8 cellular contexts compared by ENCODE assay signal in genomic region chrX:36867143-36867542, GRCh38.
A peak's percentile ranks its signal among the peaks of the same experiment; 100 is the strongest.
DNase-seq lines count a peak whose midpoint lies in the region; ATAC-seq, FAIRE-seq and TF ChIP-seq lines count a peak whose summit lies in the region.

No MANE protein-coding gene starts in this region.

- H4K20me1 ChIP-seq in MM.1S (ENCODE audit: insufficient read depth, low read length): no peaks in the 10 kb centered on the region

- H3K9ac ChIP-seq in MM.1S (ENCODE audit: low read length): no peak overlapping the region

- H3K9me2 ChIP-seq in MM.1S (replicated peaks; ENCODE audit: insufficient read depth, low read length): no peaks in the 10 kb centered on the region

- H3K4me3 ChIP-seq in MM.1S (ENCODE audit: low read length): no peak overlapping the region
- no peak overlapping the region for H3K4me3 ChIP-seq in lung
- H3K4me3 ChIP-seq in MG63: no peak overlapping the region

- H3K79me2 ChIP-seq in MM.1S (ENCODE audit: low read length): no peaks in the 10 kb centered on the region

- peak; percentile 13 for DNase-seq in AG08396 (ENCODE audit: low spot score)
- no peak for DNase-seq in GM12891 (ENCODE audit: insufficient read length, low spot score)
- peak; percentile 32 for DNase-seq in MM.1S
- peak; percentile 42 for DNase-seq in astrocyte of the hippocampus (ENCODE audit: low read depth, low spot score)
- no peak for DNase-seq in lung (ENCODE audit: low spot score)
- DNase-seq in activated effector memory CD4-positive, alpha-beta T cell treated with anti-CD3 and anti-CD28 coated beads, Interleukin-2, amount 50 U/mL, for 16 hours: no peak
- DNase-seq in MG63: no peak

- H3K27me3 ChIP-seq in MM.1S (replicated peaks; ENCODE audit: insufficient read depth, low read length) (no peaks in the 10 kb centered on the region), lung (ENCODE audit: control insufficient read depth, insufficient read depth) (no peaks in the 10 kb centered on the region), MG63 (no peaks in the 10 kb centered on the region)

- ATAC-seq in lung (ENCODE audit: insufficient read depth, low FRiP score): no peak
- ATAC-seq in esophagus mucosa: no peak

- H2AFZ ChIP-seq in MM.1S (ENCODE audit: low read length): no peak overlapping the region

- 17 to 18% methylated on average over 3 of the region's 3 CpGs for WGBS in lung, 2 donors

- H3K4me2 ChIP-seq in MM.1S (ENCODE audit: low read depth, low read length): no peak overlapping the region

- no peaks in the 10 kb centered on the region for H3K4me1 ChIP-seq in MM.1S (ENCODE audit: low read length)
- no peaks in the 10 kb centered on the region for H3K4me1 ChIP-seq in lung (ENCODE audit: control insufficient read depth in 2 of 2, insufficient read depth in 2 of 2, low read length in 2 of 2)

- H3K9me3 ChIP-seq in MM.1S (replicated peaks; ENCODE audit: insufficient read depth, low read length) (no peaks in the 10 kb centered on the region), lung (ENCODE audit: control insufficient read depth in 2 of 2, insufficient read depth in 1 of 2, low read length in 1 of 2) (no peaks in the 10 kb centered on the region), MG63 (no peaks in the 10 kb centered on the region)

- no peak for TF ChIP-seq POLR2A in GM12891 (IDR thresholded peaks at IDR 0.05; ENCODE audit: low read depth, low read length)

- H3K36me3 ChIP-seq in MM.1S (replicated peaks; ENCODE audit: insufficient read depth, low read length) (no peaks in the 10 kb centered on the region), lung (ENCODE audit: control insufficient read depth in 2 of 2, insufficient read depth in 2 of 2, low read length in 2 of 2) (no peaks in the 10 kb centered on the region), MG63 (no peaks in the 10 kb centered on the region)

- peak; percentile 52 for TF ChIP-seq CTCF in MM.1S (IDR thresholded peaks at IDR 0.05; ENCODE audit: low read length)
- TF ChIP-seq CTCF in lung (IDR thresholded peaks at IDR 0.05; ENCODE audit: control extremely low read depth, extremely low read depth): peak; percentile 22

- H3F3A ChIP-seq in MM.1S (ENCODE audit: insufficient read depth, low read length): no peaks in the 10 kb centered on the region

- no peak overlapping the region for H3K27ac ChIP-seq in MM.1S (ENCODE audit: low read length)
- H3K27ac ChIP-seq in lung (ENCODE audit: low read depth in 1 of 2, low read length in 1 of 2): no peak overlapping the region

- FAIRE-seq in GM12891 (lab: Jason Lieb, UNC): peak; percentile 78

TF ChIP-seq in GM12891, 5 proteins besides CTCF, POLR2A, EP300 and RAD21:
- TF ChIP-seq PAX5 (IDR thresholded peaks at IDR 0.05; ENCODE audit: insufficient read depth, low read length, severe bottlenecking) (no peak), POLR2AphosphoS5 (IDR thresholded peaks at IDR 0.05; ENCODE audit: low read depth, low read length) (no peak), SPI1 (IDR thresholded peaks at IDR 0.05; ENCODE audit: low read depth, low read length) (no peak), TAF1 (IDR thresholded peaks at IDR 0.05; ENCODE audit: low read depth, low read length) (no peak), POU2F2 (IDR thresholded peaks at IDR 0.05; ENCODE audit: low read depth, low read length) (no peak)

Comparison
In these comparisons a context has a peak if more than half of its experiments do, and no peak if none do; other contexts are left out.
1. DNase-seq: peak in AG08396 (single experiment), MM.1S (single experiment) and astrocyte of the hippocampus (single experiment); none in GM12891 (single experiment), lung (single experiment), activated effector memory CD4-positive, alpha-beta T cell treated with anti-CD3 and anti-CD28 coated beads, Interleukin-2, amount 50 U/mL, for 16 hours (single experiment) and MG63 (single experiment).